ENCODE assay signal across 1 cellular context in genomic region chr5:72649449-72649848, GRCh38.
TF ChIP-seq lines count a peak whose summit lies in the region.

No MANE protein-coding gene starts in this region.

TF ChIP-seq in K562, 482 proteins besides CTCF, POLR2A, EP300 and RAD21 (continued from another document):
- TF ChIP-seq MGA (IDR thresholded peaks at IDR 0.05): peak; percentile 71
- TF ChIP-seq E2F6 (IDR thresholded peaks at IDR 0.05; ENCODE audit: borderline replicate concordance in 1 of 2, extremely low read depth in 1 of 2, insufficient read depth in 1 of 2, insufficient read length in 1 of 2, low read depth in 1 of 2, low read length in 1 of 2, poor library complexity in 1 of 2, severe bottlenecking in 1 of 2): peak in 1 of 2 experiments; percentile 18
- TF ChIP-seq ZNF263 (CRISPR knock-in tag; IDR thresholded peaks at IDR 0.05; ENCODE audit: borderline replicate concordance): peak; percentile 79
- TF ChIP-seq NFE2 (IDR thresholded peaks at IDR 0.05; ENCODE audit: low read depth): no peak
- TF ChIP-seq SOX6 (IDR thresholded peaks at IDR 0.05): 0 out of 2 replicates have a peak, but pooled peaks have one; percentile 12
- 0 out of 2 replicates have a peak, but pooled peaks have one; percentile 19 for TF ChIP-seq CREM (IDR thresholded peaks at IDR 0.05; ENCODE audit: low read depth)
